Comparison of ENCODE assay signal across 15 cellular contexts in the genomic region with DNA sequence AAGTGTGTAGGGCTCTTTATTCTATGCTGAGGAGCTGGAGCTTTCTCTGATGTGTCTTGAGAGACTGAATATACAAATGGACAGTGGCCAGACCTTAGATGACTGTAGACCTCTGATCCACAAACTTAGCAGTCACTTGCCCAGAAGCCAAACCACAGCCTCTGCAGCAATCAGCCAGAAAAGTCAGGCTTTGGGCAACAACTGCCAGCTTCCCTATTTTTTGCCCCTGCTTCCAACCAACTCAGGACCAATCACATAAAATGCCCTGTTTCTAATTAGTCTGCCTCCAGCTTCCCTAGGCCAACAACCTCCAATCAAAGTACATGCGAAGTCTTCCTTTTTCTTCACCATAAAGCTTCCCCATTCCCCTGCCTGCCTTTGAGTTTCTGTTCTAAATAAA. TPM values are rescaled to one million over a fixed set of nuclear protein-coding genes. Genes with fewer than 3 reads are reported as not detected.
DNase-seq lines count a peak whose midpoint lies in the region; ATAC-seq and TF ChIP-seq lines count a peak whose summit lies in the region.
"Had no signal": no experiment of that assay in that cellular context is flagged by ENCODE, and none has a peak within 500 bp of the region (broad histone marks: within the 10 kb centered on the region; RNA-seq: fewer than 3 reads in every experiment).

No MANE protein-coding gene starts in this region.

- H3F3A ChIP-seq in GM23248 (ENCODE audit: insufficient read depth) (0 out of 2 replicates have a peak, but pooled peaks cover under 1% of the 10 kb centered on the region), SK-N-SH (replicated peaks; ENCODE audit: insufficient read depth) (no peaks in the 10 kb centered on the region)

- H3K27ac ChIP-seq in GM23248 (no peak overlapping the region), SK-N-SH (ENCODE audit: low read depth in 2 of 2, low read length in 1 of 2) (no peak overlapping the region)

- H3K4me1 Mint-ChIP-seq in activated T-cell treated with anti-CD3 and anti-CD28 coated beads, Interleukin-2, amount 50 U/mL, for 4 hours (ENCODE audit: low read depth): no peaks in the 10 kb centered on the region
- H3K4me1 Mint-ChIP-seq: activated naive CD8-positive, alpha-beta T cell treated with anti-CD3 and anti-CD28 coated beads for 36 hours; CD8-positive, alpha-beta memory T cell had no signal

- H3K4me1 ChIP-seq in GM23248 (ENCODE audit: insufficient read depth) (peaks cover 4% of the 10 kb centered on the region; the same call in 1 of the 2 replicates), SK-N-SH (ENCODE audit: control insufficient read depth in 1 of 2, insufficient read depth in 2 of 2, low read depth in 1 of 2, low read length in 1 of 2) (no peaks in the 10 kb centered on the region)

- H3K36me3 ChIP-seq in GM23248 (ENCODE audit: low read depth) (no peaks in the 10 kb centered on the region), SK-N-SH (replicated peaks in 1 of 2; ENCODE audit: control insufficient read depth in 1 of 2, insufficient read depth in 2 of 2, low read length in 1 of 2) (no peaks in the 10 kb centered on the region)

- H3K27me3 ChIP-seq in GM23248 (replicated peaks; ENCODE audit: insufficient read depth) (peaks cover 12% of the 10 kb centered on the region), SK-N-SH (ENCODE audit: insufficient read depth) (no peaks in the 10 kb centered on the region)

- no peaks in the 10 kb centered on the region for H3K9me2 ChIP-seq in GM23248 (ENCODE audit: insufficient read depth)
- no peaks in the 10 kb centered on the region for H3K9me2 ChIP-seq in SK-N-SH

- WGBS in GM23248 (ENCODE audit: low coverage in 1 of 2, low lambda C conversion rate in 2 of 2, missing lambda C conversion rate in 2 of 2), 2 experiments: 0 to 3% methylated on average over 1 of the region's 1 CpG
- 33% methylated on average over 1 of the region's 1 CpG for WGBS in SK-N-SH (ENCODE audit: low lambda C conversion rate)

- no peak overlapping the region for H3K4me2 ChIP-seq in GM23248 (ENCODE audit: unreplicated experiment)
- H3K4me2 ChIP-seq in SK-N-SH: no peak overlapping the region

- DNase-seq in GM23248 (peak; percentile 84), SKM-1 (lab: John Stamatoyannopoulos, UW; ENCODE audit: unreplicated experiment) (peak; percentile 95), globus pallidus (ENCODE audit: low spot score) (peak; percentile 67), pons (ENCODE audit: low spot score) (peak; percentile 84), SK-N-SH (no peak), NCI-H774 (lab: John Stamatoyannopoulos, UW) (no peak)
- no peak for DNase-seq in stimulated activated CD4-positive, alpha-beta T cell treated with anti-CD3 and anti-CD28 coated beads, Interleukin-4, amount 100 ng/mL, for 4 hours
- no peak for DNase-seq in activated T-cell treated with anti-CD3 and anti-CD28 coated beads, Interleukin-2, amount 50 U/mL, for 4 hours
- DNase-seq: activated CD8-positive, alpha-beta T cell treated with anti-CD3 and anti-CD28 coated beads for 36 hours; activated naive CD8-positive, alpha-beta T cell treated with anti-CD3 and anti-CD28 coated beads for 36 hours; CD8-positive, alpha-beta memory T cell; effector CD8-positive, alpha-beta T cell; NCI-H510A; SW 1271 had no signal

- CTCF ChIA-PET in SK-N-SH (lab: Yijun Ruan, JAX): interaction anchor here (0.9 to 1.4 kb wide), 3 partner anchors 8 to 238 kb away, joined by 3 to 4 read pairs (median 3); no protein-coding TSS in a partner anchor

- no peak for ATAC-seq in activated T-cell treated with anti-CD3 and anti-CD28 coated beads, Interleukin-2, amount 50 U/mL, for 4 hours
- ATAC-seq: activated CD8-positive, alpha-beta T cell treated with anti-CD3 and anti-CD28 coated beads for 36 hours; HCT116 had no signal

- POLR2A ChIA-PET in SK-N-SH (lab: Yijun Ruan, JAX): no interaction called here

- H3K9ac ChIP-seq in GM23248: no peak overlapping the region
- no peak overlapping the region for H3K9ac ChIP-seq in SK-N-SH

- no peak for TF ChIP-seq CTCF in SK-N-SH (IDR thresholded peaks at IDR 0.05)

- H3K36me3 Mint-ChIP-seq in activated T-cell treated with anti-CD3 and anti-CD28 coated beads, Interleukin-2, amount 50 U/mL, for 4 hours (ENCODE audit: insufficient read depth): no peaks in the 10 kb centered on the region
- H3K36me3 Mint-ChIP-seq: activated naive CD8-positive, alpha-beta T cell treated with anti-CD3 and anti-CD28 coated beads for 36 hours had no signal

- H2AFZ ChIP-seq in GM23248: no peak overlapping the region
- H2AFZ ChIP-seq in SK-N-SH (ENCODE audit: low read depth): no peak overlapping the region

- H3K79me2 ChIP-seq in GM23248 (ENCODE audit: insufficient read depth) (no peaks in the 10 kb centered on the region), SK-N-SH (ENCODE audit: insufficient read depth) (no peaks in the 10 kb centered on the region)

- TF ChIP-seq EP300 in SK-N-SH (IDR thresholded peaks at IDR 0.05; ENCODE audit: borderline replicate concordance in 1 of 2, low read depth in 1 of 2, low read length in 1 of 2): no peak

- H3K9me3 ChIP-seq in GM23248 (ENCODE audit: low read depth) (no peaks in the 10 kb centered on the region), SK-N-SH (no peaks in the 10 kb centered on the region)

- no peaks in the 10 kb centered on the region for H4K20me1 ChIP-seq in GM23248 (ENCODE audit: insufficient read depth)
- H4K20me1 ChIP-seq in SK-N-SH (ENCODE audit: insufficient read depth): no peaks in the 10 kb centered on the region

- H3K9me3 Mint-ChIP-seq in activated T-cell treated with anti-CD3 and anti-CD28 coated beads, Interleukin-2, amount 50 U/mL, for 4 hours: no peaks in the 10 kb centered on the region

- no peak overlapping the region for H3K4me3 Mint-ChIP-seq in activated T-cell treated with anti-CD3 and anti-CD28 coated beads, Interleukin-2, amount 50 U/mL, for 4 hours
- H3K4me3 Mint-ChIP-seq: activated CD8-positive, alpha-beta T cell treated with anti-CD3 and anti-CD28 coated beads for 36 hours; activated naive CD8-positive, alpha-beta T cell treated with anti-CD3 and anti-CD28 coated beads for 36 hours; CD8-positive, alpha-beta memory T cell had no signal

- H3K4me3 ChIP-seq in GM23248 (no peak overlapping the region), SK-N-SH (ENCODE audit: low read depth in 2 of 2, low read length in 1 of 2) (no peak overlapping the region)

- TF ChIP-seq RAD21 in SK-N-SH (IDR thresholded peaks at IDR 0.05; ENCODE audit: low read length): no peak

- in situ Hi-C loops in GM23248 (cut with MboI): no loop called here

- H3K27me3 Mint-ChIP-seq in activated T-cell treated with anti-CD3 and anti-CD28 coated beads, Interleukin-2, amount 50 U/mL, for 4 hours (ENCODE audit: low read depth): peaks cover 11% of the 10 kb centered on the region

TF ChIP-seq in SK-N-SH, 30 proteins besides CTCF, POLR2A, EP300 and RAD21:
- TF ChIP-seq CHD2 (IDR thresholded peaks at IDR 0.05; ENCODE audit: low read length, partially characterized antibody) (no peak), POLR2AphosphoS5 (IDR thresholded peaks at IDR 0.05; ENCODE audit: low read depth, low read length) (no peak), EZH2phosphoT487 (IDR thresholded peaks at IDR 0.05; ENCODE audit: borderline replicate concordance, low read depth) (no peak), TAF1 (IDR thresholded peaks at IDR 0.05; ENCODE audit: borderline replicate concordance, low read depth, low read length) (no peak), MEF2A (IDR thresholded peaks at IDR 0.05; ENCODE audit: borderline replicate concordance, low read depth) (no peak), NRF1 (IDR thresholded peaks at IDR 0.05; ENCODE audit: low read depth, low read length) (no peak), GATA2 (CRISPR knock-in tag; IDR thresholded peaks at IDR 0.05) (no peak), USF2 (IDR thresholded peaks at IDR 0.05; ENCODE audit: borderline replicate concordance, low read depth, low read length) (no peak)
- TF ChIP-seq, protein P1, sequence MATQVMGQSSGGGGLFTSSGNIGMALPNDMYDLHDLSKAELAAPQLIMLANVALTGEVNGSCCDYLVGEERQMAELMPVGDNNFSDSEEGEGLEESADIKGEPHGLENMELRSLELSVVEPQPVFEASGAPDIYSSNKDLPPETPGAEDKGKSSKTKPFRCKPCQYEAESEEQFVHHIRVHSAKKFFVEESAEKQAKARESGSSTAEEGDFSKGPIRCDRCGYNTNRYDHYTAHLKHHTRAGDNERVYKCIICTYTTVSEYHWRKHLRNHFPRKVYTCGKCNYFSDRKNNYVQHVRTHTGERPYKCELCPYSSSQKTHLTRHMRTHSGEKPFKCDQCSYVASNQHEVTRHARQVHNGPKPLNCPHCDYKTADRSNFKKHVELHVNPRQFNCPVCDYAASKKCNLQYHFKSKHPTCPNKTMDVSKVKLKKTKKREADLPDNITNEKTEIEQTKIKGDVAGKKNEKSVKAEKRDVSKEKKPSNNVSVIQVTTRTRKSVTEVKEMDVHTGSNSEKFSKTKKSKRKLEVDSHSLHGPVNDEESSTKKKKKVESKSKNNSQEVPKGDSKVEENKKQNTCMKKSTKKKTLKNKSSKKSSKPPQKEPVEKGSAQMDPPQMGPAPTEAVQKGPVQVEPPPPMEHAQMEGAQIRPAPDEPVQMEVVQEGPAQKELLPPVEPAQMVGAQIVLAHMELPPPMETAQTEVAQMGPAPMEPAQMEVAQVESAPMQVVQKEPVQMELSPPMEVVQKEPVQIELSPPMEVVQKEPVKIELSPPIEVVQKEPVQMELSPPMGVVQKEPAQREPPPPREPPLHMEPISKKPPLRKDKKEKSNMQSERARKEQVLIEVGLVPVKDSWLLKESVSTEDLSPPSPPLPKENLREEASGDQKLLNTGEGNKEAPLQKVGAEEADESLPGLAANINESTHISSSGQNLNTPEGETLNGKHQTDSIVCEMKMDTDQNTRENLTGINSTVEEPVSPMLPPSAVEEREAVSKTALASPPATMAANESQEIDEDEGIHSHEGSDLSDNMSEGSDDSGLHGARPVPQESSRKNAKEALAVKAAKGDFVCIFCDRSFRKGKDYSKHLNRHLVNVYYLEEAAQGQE (IDR thresholded peaks at IDR 0.05; ENCODE audit: low read depth, low read length): no peak

RNA-seq across cellular contexts. Expression of gene CACUL1, which starts 37.7 kb away (rescaled TPM):
- total RNA-seq in GM23248 (2014; rRNA removed; shearing (Covaris generic)): 14.8 and 18.8 TPM in 2 replicates
- 26.3 and 27.1 TPM in 2 replicates for polyA plus RNA-seq in GM23248 (2016; fragmentation: Nextera tagmentation; extraction: Ambion mirVana)
- polyA plus RNA-seq in SK-N-SH (2012; rRNA removed): 2.6 and 3.9 TPM in 2 replicates
- 3.9 and 4.2 TPM in 2 replicates for polyA plus RNA-seq in SK-N-SH (2012; cell fraction: cytosol; rRNA removed)
- 5.3 and 6.9 TPM in 2 replicates for polyA plus RNA-seq in SK-N-SH (2012; cell fraction: nucleus; rRNA removed)
- total RNA-seq in activated T-cell treated with anti-CD3 and anti-CD28 coated beads, Interleukin-2, amount 50 U/mL, for 4 hours: 10 to 100 TPM; 31.2 to 33.5 (median 31.8) TPM

Comparison
In these comparisons a context has a peak if more than half of its experiments do, and no peak if none do; other contexts are left out.
1. DNase-seq: peak in GM23248 (single experiment), SKM-1 (single experiment), globus pallidus (single experiment) and pons (single experiment); none in SK-N-SH (single experiment), stimulated activated CD4-positive, alpha-beta T cell treated with anti-CD3 and anti-CD28 coated beads, Interleukin-4, amount 100 ng/mL, for 4 hours (0 of 2), activated T-cell treated with anti-CD3 and anti-CD28 coated beads, Interleukin-2, amount 50 U/mL, for 4 hours (single experiment) and NCI-H774 (single experiment).